Comparison of ENCODE assay signal across 11 cellular contexts in the genomic region with DNA sequence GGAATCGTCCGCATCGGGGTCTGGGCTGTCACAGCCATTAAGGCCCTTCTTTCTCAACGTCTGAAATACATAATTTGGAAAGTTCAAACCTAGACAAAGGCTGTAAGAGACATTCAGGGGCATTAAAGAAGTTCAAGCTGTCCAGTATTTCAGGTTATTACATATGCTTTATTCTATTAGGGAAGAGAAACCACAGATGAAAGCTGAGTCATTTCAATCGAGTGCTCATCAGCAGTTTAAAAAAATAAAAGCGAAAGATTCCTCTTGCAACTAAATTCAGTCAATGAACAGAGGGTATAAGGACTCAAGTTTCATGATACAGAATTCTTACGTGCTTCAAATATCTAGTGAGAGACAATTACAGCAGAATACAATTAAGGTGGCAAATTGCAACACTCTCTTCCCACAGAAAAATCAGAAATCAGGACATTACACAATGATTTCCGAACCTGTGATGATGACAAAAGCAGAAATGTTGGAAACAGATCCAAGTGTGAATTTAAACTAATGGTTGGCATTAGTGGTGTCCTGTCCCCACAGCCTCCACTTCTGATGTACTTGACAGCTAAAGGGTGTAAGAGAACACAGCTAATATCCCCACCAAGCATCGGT.
DNase-seq lines count a peak whose midpoint lies in the region; ATAC-seq, FAIRE-seq and TF ChIP-seq lines count a peak whose summit lies in the region.
"Had no signal": no experiment of that assay in that cellular context is flagged by ENCODE, and none has a peak within 500 bp of the region (broad histone marks: within the 10 kb centered on the region; RNA-seq: fewer than 3 reads in every experiment).

No MANE protein-coding gene starts in this region.

- H3K4me1 ChIP-seq in astrocyte (ENCODE audit: insufficient read depth, low read length) = no peaks in the 10 kb centered on the region

- ATAC-seq in GM18511 (IDR thresholded peaks at IDR 0.05; ENCODE audit: unreplicated experiment) = peak; percentile 58
- peak; percentile 61 for ATAC-seq in HG02870 (IDR thresholded peaks at IDR 0.05; ENCODE audit: unreplicated experiment)
- no peak for ATAC-seq in left lobe of liver
- no peak for ATAC-seq in GM21381 (IDR thresholded peaks at IDR 0.05; ENCODE audit: unreplicated experiment)
- ATAC-seq: activated CD8-positive, alpha-beta memory T cell treated with anti-CD3 and anti-CD28 coated beads, Interleukin-2, amount 10 ng/mL, durations not matched to agents 7 days and 5 days had no signal

- TF ChIP-seq CTCF in astrocyte (IDR thresholded peaks at IDR 0.05; ENCODE audit: insufficient read depth, low read depth, low read length) = no peak
- no peak for TF ChIP-seq CTCF in neural crest cell (conservative IDR thresholded peaks at IDR 0.05)

- no peak overlapping the region for H3K9ac ChIP-seq in astrocyte (ENCODE audit: low read length)

- peak; percentile 33 for DNase-seq in astrocyte (ENCODE audit: low read depth)
- DNase-seq in neural crest cell (ENCODE audit: low read depth, low spot score) = no peak
- DNase-seq in left lobe of liver (ENCODE audit: low spot score) = no peak
- no peak for DNase-seq in activated T-cell treated with anti-CD3 and anti-CD28 coated beads, Interleukin-2, amount 50 U/mL, for 1 hour
- DNase-seq in NK-92 treated with Interleukin-12 subunit alpha and Interleukin-12 subunit beta, amount 100 ng/mL, for 24 hours (lab: John Stamatoyannopoulos, UW) = no peak
- DNase-seq: activated CD8-positive, alpha-beta memory T cell treated with anti-CD3 and anti-CD28 coated beads, Interleukin-2, amount 10 ng/mL, durations not matched to agents 7 days and 5 days; head of caudate nucleus; NCI-H2029 had no signal

- H3K27me3 ChIP-seq in astrocyte (ENCODE audit: insufficient read depth, low read length) = no peaks in the 10 kb centered on the region

- H3K27ac ChIP-seq in astrocyte (ENCODE audit: low read depth, low read length) = no peak overlapping the region

- H3K27me3 Mint-ChIP-seq in astrocyte (ENCODE audit: low read depth, unreplicated experiment) (no peaks in the 10 kb centered on the region), neural crest cell (ENCODE audit: low read depth) (no peaks in the 10 kb centered on the region)

- H3K27ac Mint-ChIP-seq in astrocyte (ENCODE audit: unreplicated experiment) (peak overlapping the region; percentile 54), neural crest cell (ENCODE audit: unreplicated experiment) (peak overlapping the region; percentile 7)
- H3K27ac Mint-ChIP-seq: activated CD8-positive, alpha-beta memory T cell treated with anti-CD3 and anti-CD28 coated beads, Interleukin-2, amount 10 ng/mL, durations not matched to agents 7 days and 5 days had no signal

- H3K9me3 ChIP-seq in astrocyte (ENCODE audit: insufficient read depth, low read depth, low read length) = no peaks in the 10 kb centered on the region

- H3K79me2 ChIP-seq in astrocyte (ENCODE audit: insufficient read depth, low read length) = no peaks in the 10 kb centered on the region

- no peak overlapping the region for H2AFZ ChIP-seq in astrocyte (ENCODE audit: low read depth, low read length)

- peaks cover 3% of the 10 kb centered on the region for H3K36me3 Mint-ChIP-seq in astrocyte (ENCODE audit: low read depth, unreplicated experiment)
- H3K36me3 Mint-ChIP-seq in neural crest cell (ENCODE audit: low read depth) = no peaks in the 10 kb centered on the region
- H3K36me3 Mint-ChIP-seq: activated CD8-positive, alpha-beta memory T cell treated with anti-CD3 and anti-CD28 coated beads, Interleukin-2, amount 10 ng/mL, durations not matched to agents 7 days and 5 days had no signal

- peak; percentile 80 for FAIRE-seq in astrocyte (lab: Jason Lieb, UNC)

- no peaks in the 10 kb centered on the region for H3K36me3 ChIP-seq in astrocyte (ENCODE audit: insufficient read depth, low read length)

- H3K4me3 Mint-ChIP-seq in astrocyte (ENCODE audit: unreplicated experiment) = no peak overlapping the region
- H3K4me3 Mint-ChIP-seq in neural crest cell = no peak overlapping the region
- H3K4me3 Mint-ChIP-seq: activated CD8-positive, alpha-beta memory T cell treated with anti-CD3 and anti-CD28 coated beads, Interleukin-2, amount 10 ng/mL, durations not matched to agents 7 days and 5 days had no signal

- H4K20me1 ChIP-seq in astrocyte (ENCODE audit: insufficient read depth, low read length) = no peaks in the 10 kb centered on the region

- H3K9me3 Mint-ChIP-seq in astrocyte (ENCODE audit: unreplicated experiment) (peaks cover 3% of the 10 kb centered on the region), neural crest cell (no peaks in the 10 kb centered on the region)

- no peak overlapping the region for H3K4me3 ChIP-seq in astrocyte (ENCODE audit: insufficient read depth, low read depth, low read length)

- H3K4me2 ChIP-seq in astrocyte (ENCODE audit: low read length) = no peak overlapping the region

- H3K4me1 Mint-ChIP-seq in astrocyte (ENCODE audit: low read depth, unreplicated experiment) = peaks cover 7% of the 10 kb centered on the region
- no peaks in the 10 kb centered on the region for H3K4me1 Mint-ChIP-seq in neural crest cell
- H3K4me1 Mint-ChIP-seq: activated CD8-positive, alpha-beta memory T cell treated with anti-CD3 and anti-CD28 coated beads, Interleukin-2, amount 10 ng/mL, durations not matched to agents 7 days and 5 days had no signal

Comparison
In these comparisons a context has a peak if more than half of its experiments do, and no peak if none do; other contexts are left out.
1. ATAC-seq: peak in GM18511 (single experiment) and HG02870 (single experiment); none in left lobe of liver (single experiment) and GM21381 (single experiment).